16 cellular contexts compared by ENCODE assay signal in the genomic region with DNA sequence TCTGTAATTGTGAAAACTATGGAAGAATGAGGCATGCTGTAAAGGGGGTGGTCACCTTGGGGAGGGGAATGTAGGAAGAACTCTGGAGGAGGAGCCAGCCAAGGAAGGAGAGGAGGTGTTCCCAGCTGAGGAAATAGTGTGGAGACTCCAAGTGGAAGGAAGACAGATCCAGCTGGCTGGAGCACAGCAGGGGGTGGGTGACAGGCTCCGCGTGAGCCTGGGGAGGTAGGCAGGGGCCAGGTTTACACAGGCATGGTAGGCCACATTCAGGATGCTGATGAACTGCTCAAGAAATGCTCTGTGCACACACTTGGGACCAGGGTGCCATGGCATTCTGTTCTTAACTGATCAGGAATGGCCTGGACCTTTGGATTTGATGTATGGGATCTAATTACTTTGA. TPM values are rescaled to one million over a fixed set of nuclear protein-coding genes. Genes with fewer than 3 reads are reported as not detected.
DNase-seq lines count a peak whose midpoint lies in the region; ATAC-seq and TF ChIP-seq lines count a peak whose summit lies in the region.
"Had no signal": no experiment of that assay in that cellular context is flagged by ENCODE, and none has a peak within 500 bp of the region (broad histone marks: within the 10 kb centered on the region; RNA-seq: fewer than 3 reads in every experiment).

No MANE protein-coding gene starts in this region.

- H3K27ac ChIP-seq in C4-2B (peak overlapping the region; percentile 23), IMR-90 (ENCODE audit: insufficient read depth, low read length) (no peak overlapping the region), neural progenitor cell (no peak overlapping the region), esophagus squamous epithelium (no peak overlapping the region)
- H3K27ac ChIP-seq: Peyer's patch, SJCRH30 had no signal

- H3K9ac ChIP-seq in IMR-90 (ENCODE audit: low read depth, low read length) (no peak overlapping the region), neural progenitor cell (no peak overlapping the region)

- CTCF ChIA-PET in IMR-90 (lab: Yijun Ruan, JAX) = no interaction called here

- H3F3A ChIP-seq in neural progenitor cell (ENCODE audit: low read depth) = no peaks in the 10 kb centered on the region

- H2AK5ac ChIP-seq in IMR-90 (ENCODE audit: low read depth, low read length) = no peak overlapping the region

- dilution Hi-C loops in IMR-90 (cut with HindIII; ENCODE audit: low sequenced_read_pairs, unreplicated experiment) = no loop called here

- H3K79me1 ChIP-seq in IMR-90 (ENCODE audit: low read depth in 1 of 2, low read length in 2 of 2) = no peaks in the 10 kb centered on the region

- no peak overlapping the region for H3K18ac ChIP-seq in IMR-90 (ENCODE audit: low read depth, low read length)

- no peak for TF ChIP-seq RAD21 in IMR-90 (IDR thresholded peaks at IDR 0.05; ENCODE audit: low read length)

- no peak overlapping the region for H2BK15ac ChIP-seq in IMR-90 (ENCODE audit: low read depth, low read length)

- H3K23ac ChIP-seq in IMR-90 (ENCODE audit: low read depth, low read length) = no peak overlapping the region

- H2BK20ac ChIP-seq in IMR-90 (ENCODE audit: low read depth, low read length) = no peak overlapping the region

- H3K9me3 Mint-ChIP-seq in glutamatergic neuron (ENCODE audit: unreplicated experiment) = peaks cover 6% of the 10 kb centered on the region
- H3K9me3 Mint-ChIP-seq in neural progenitor cell = peaks cover 9% of the 10 kb centered on the region
- H3K9me3 Mint-ChIP-seq: CD4-positive, alpha-beta T cell; H9 had no signal

- peak overlapping the region; percentile 53 for H3K4me3 Mint-ChIP-seq in glutamatergic neuron (ENCODE audit: unreplicated experiment)
- H3K4me3 Mint-ChIP-seq in neural progenitor cell = peak overlapping the region; percentile 31
- H3K4me3 Mint-ChIP-seq: CD4-positive, alpha-beta T cell; H9 had no signal

- no peak overlapping the region for H4K5ac ChIP-seq in IMR-90 (ENCODE audit: low read depth, low read length)

- no peak overlapping the region for H4K8ac ChIP-seq in IMR-90 (ENCODE audit: low read depth in 2 of 2, low read length in 2 of 2)

- DNase-seq in IMR-90 = no peak
- DNase-seq in glutamatergic neuron = no peak
- no peak for DNase-seq in neural progenitor cell (ENCODE audit: low spot score)
- DNase-seq in activated effector memory CD4-positive, alpha-beta T cell treated with anti-CD3 and anti-CD28 coated beads, Interleukin-2, amount 50 U/mL, for 16 hours = no peak
- no peak for DNase-seq in esophagus squamous epithelium (lab: John Stamatoyannopoulos, UW)
- DNase-seq: CD4-positive, alpha-beta T cell; COR-L47; H9; NCI-H1694; NCI-H2081; NCI-H82; Peyer's patch; SJCRH30 had no signal

- no peak for ATAC-seq in IMR-90 (ENCODE audit: low read depth)
- ATAC-seq in HG02870 (IDR thresholded peaks at IDR 0.05; ENCODE audit: unreplicated experiment) = no peak

- whole genome bisulfite sequencing in IMR-90 (ENCODE audit: extremely low coverage in 2 of 2, insufficient read length in 1 of 2), 2 experiments = no CpG with 5 or more reads among the region's 2 CpGs
- WGBS in esophagus squamous epithelium, 2 donors = 43 to 51% methylated on average over 2 of the region's 2 CpGs

- no peak overlapping the region for H3K56ac ChIP-seq in IMR-90 (ENCODE audit: extremely low read depth, insufficient read depth, low read length)

- H3K36me3 ChIP-seq in IMR-90 (ENCODE audit: control insufficient read depth, insufficient read depth, low read length) = no peaks in the 10 kb centered on the region
- H3K36me3 ChIP-seq in neural progenitor cell = no peaks in the 10 kb centered on the region
- H3K36me3 ChIP-seq in esophagus squamous epithelium = no peaks in the 10 kb centered on the region
- H3K36me3 ChIP-seq: Peyer's patch, SJCRH30 had no signal

- H3K9me3 ChIP-seq in IMR-90 (ENCODE audit: control insufficient read depth, insufficient read depth, low read length) = no peaks in the 10 kb centered on the region
- H3K9me3 ChIP-seq in neural progenitor cell (ENCODE audit: low read depth) = no peaks in the 10 kb centered on the region
- no peaks in the 10 kb centered on the region for H3K9me3 ChIP-seq in esophagus squamous epithelium
- H3K9me3 ChIP-seq: Peyer's patch, SJCRH30 had no signal

- intact Hi-C loops in IMR-90 (cut with micrococcal nuclease) (loop anchor here (5.0 kb wide), 1 partner anchor 47 kb away; no protein-coding TSS in a partner anchor), esophagus squamous epithelium (cut with DNase I) (no loop called here)

- TF ChIP-seq POLR2A in IMR-90 (IDR thresholded peaks at IDR 0.05; ENCODE audit: low read depth, low read length) (no peak), esophagus squamous epithelium (IDR thresholded peaks at IDR 0.05) (no peak)

- H3K4ac ChIP-seq in IMR-90 (ENCODE audit: low read depth, low read length) = no peak overlapping the region; the same call in 1 of the 2 replicates

- H3K36me3 Mint-ChIP-seq in glutamatergic neuron (ENCODE audit: unreplicated experiment) = peaks cover 6% of the 10 kb centered on the region
- peaks cover 4% of the 10 kb centered on the region for H3K36me3 Mint-ChIP-seq in neural progenitor cell

- TF ChIP-seq CTCF in C4-2B (conservative IDR thresholded peaks at IDR 0.05) = no peak
- no peak for TF ChIP-seq CTCF in IMR-90 (conservative IDR thresholded peaks at IDR 0.05; ENCODE audit: low read depth, low read length)
- no peak for TF ChIP-seq CTCF in glutamatergic neuron (IDR thresholded peaks at IDR 0.05; ENCODE audit: partially characterized antibody, unreplicated experiment)
- TF ChIP-seq CTCF in neural progenitor cell (IDR thresholded peaks at IDR 0.05) = no peak
- no peak for TF ChIP-seq CTCF in esophagus squamous epithelium (IDR thresholded peaks at IDR 0.05)

- in situ Hi-C loops in IMR-90 (cut with MboI; ENCODE audit: low sequenced_read_pairs) = no loop called here

- H3K14ac ChIP-seq in IMR-90 (replicated peaks; ENCODE audit: low read depth, low read length) = no peak overlapping the region

- H2AK9ac ChIP-seq in IMR-90 (replicated peaks; ENCODE audit: low read depth, low read length, poor library complexity) = no peak overlapping the region

- peak overlapping the region; percentile 8 for H2AFZ ChIP-seq in IMR-90 (replicated peaks; ENCODE audit: low read length, poor library complexity)
- H2AFZ ChIP-seq in neural progenitor cell (replicated peaks) = no peak overlapping the region

- BruUV-seq in IMR-90 (replicated peaks; lab: Mats Ljungman, UMichigan) = no TSS peak

- H4K91ac ChIP-seq in IMR-90 (ENCODE audit: insufficient read depth, low read depth, low read length) = no peak overlapping the region

- H2BK5ac ChIP-seq in IMR-90 (ENCODE audit: low read depth, low read length, poor library complexity, severe bottlenecking) = no peak overlapping the region

- H3K79me2 ChIP-seq in neural progenitor cell (ENCODE audit: low read depth) = no peaks in the 10 kb centered on the region

- H2BK120ac ChIP-seq in IMR-90 (ENCODE audit: low read depth, low read length) = no peak overlapping the region

- H3K4me1 ChIP-seq in IMR-90 (ENCODE audit: control insufficient read depth, insufficient read depth, low read length) (no peaks in the 10 kb centered on the region), neural progenitor cell (peaks cover 4% of the 10 kb centered on the region), esophagus squamous epithelium (no peaks in the 10 kb centered on the region)
- H3K4me1 ChIP-seq: Peyer's patch, SJCRH30 had no signal

- POLR2A ChIA-PET in IMR-90 (lab: Charles Lee; ENCODE audit: unreplicated experiment) = no interaction called here

- H3K27me3 Mint-ChIP-seq in glutamatergic neuron (ENCODE audit: unreplicated experiment) = peaks cover 3% of the 10 kb centered on the region
- peaks cover 21% of the 10 kb centered on the region for H3K27me3 Mint-ChIP-seq in neural progenitor cell (ENCODE audit: insufficient read depth, low read depth)
- H3K27me3 Mint-ChIP-seq: CD4-positive, alpha-beta T cell had no signal

- H3K4me3 ChIP-seq in IMR-90 (ENCODE audit: insufficient read depth, low read depth, low read length) (no peak overlapping the region), neural progenitor cell (no peak overlapping the region), esophagus squamous epithelium (no peak overlapping the region)
- H3K4me3 ChIP-seq: Peyer's patch, SJCRH30 had no signal

- no peaks in the 10 kb centered on the region for H3K27me3 ChIP-seq in IMR-90 (ENCODE audit: control insufficient read depth, insufficient read depth, low read length)
- peaks cover 92% of the 10 kb centered on the region for H3K27me3 ChIP-seq in neural progenitor cell
- H3K27me3 ChIP-seq in esophagus squamous epithelium = no peaks in the 10 kb centered on the region
- H3K27me3 ChIP-seq: Peyer's patch, SJCRH30 had no signal

- H3K4me1 Mint-ChIP-seq in glutamatergic neuron (ENCODE audit: low read depth, unreplicated experiment) (peaks cover 12% of the 10 kb centered on the region), neural progenitor cell (peaks cover 18% of the 10 kb centered on the region)
- H3K4me1 Mint-ChIP-seq: H9 had no signal

- no peak overlapping the region for H3K4me2 ChIP-seq in IMR-90 (ENCODE audit: low read depth, low read length)
- no peak overlapping the region for H3K4me2 ChIP-seq in neural progenitor cell

- no peaks in the 10 kb centered on the region for H3K9me1 ChIP-seq in IMR-90 (ENCODE audit: insufficient read depth, low read length)

- H3K27ac Mint-ChIP-seq in glutamatergic neuron (ENCODE audit: unreplicated experiment) (no peak overlapping the region), neural progenitor cell (no peak overlapping the region)
- H3K27ac Mint-ChIP-seq: CD4-positive, alpha-beta T cell; H9 had no signal

- no peaks in the 10 kb centered on the region for H4K20me1 ChIP-seq in IMR-90 (ENCODE audit: insufficient read depth, low read length)
- no peaks in the 10 kb centered on the region for H4K20me1 ChIP-seq in neural progenitor cell (ENCODE audit: low read depth)

TF ChIP-seq in IMR-90, 13 proteins besides CTCF, POLR2A, EP300 and RAD21 (continues in another document):
- TF ChIP-seq MAFK (IDR thresholded peaks at IDR 0.05; ENCODE audit: low read depth, low read length) (no peak), CHD1 (IDR thresholded peaks at IDR 0.05; ENCODE audit: low read depth, low read length) (no peak), USF2 (IDR thresholded peaks at IDR 0.05; ENCODE audit: low read depth, low read length) (no peak), SMC3 (IDR thresholded peaks at IDR 0.05; ENCODE audit: low read depth, low read length) (no peak)

RNA-seq across cellular contexts. Expression of gene AFF3, which starts 16.7 kb away (rescaled TPM):
- total RNA-seq in IMR-90 (2012; rRNA removed) (13.9 and 14.3 TPM in 2 replicates), glutamatergic neuron (ENCODE audit: unreplicated experiment) (125 TPM), neural progenitor cell (ENCODE audit: low replicate concordance) (0.26 and 0.56 TPM in 2 replicates), esophagus squamous epithelium (1 to 10 TPM; 1.2 to 9.7 (median 3.8) TPM)
- polyA plus RNA-seq in IMR-90 (2012; rRNA removed) = 11.8 and 12.9 TPM in 2 replicates
- 6.9 and 9.7 TPM in 2 replicates for polyA plus RNA-seq in IMR-90 (2012; cell fraction: cytosol; rRNA removed)
- polyA plus RNA-seq in IMR-90 (2012; cell fraction: nucleus; rRNA removed; ENCODE audit: low replicate concordance) = 19.3 and 34.3 TPM in 2 replicates
- total RNA-seq: A673, SJCRH30 had no signal
